Comparison of ENCODE assay signal across 17 cellular contexts in the genomic region with DNA sequence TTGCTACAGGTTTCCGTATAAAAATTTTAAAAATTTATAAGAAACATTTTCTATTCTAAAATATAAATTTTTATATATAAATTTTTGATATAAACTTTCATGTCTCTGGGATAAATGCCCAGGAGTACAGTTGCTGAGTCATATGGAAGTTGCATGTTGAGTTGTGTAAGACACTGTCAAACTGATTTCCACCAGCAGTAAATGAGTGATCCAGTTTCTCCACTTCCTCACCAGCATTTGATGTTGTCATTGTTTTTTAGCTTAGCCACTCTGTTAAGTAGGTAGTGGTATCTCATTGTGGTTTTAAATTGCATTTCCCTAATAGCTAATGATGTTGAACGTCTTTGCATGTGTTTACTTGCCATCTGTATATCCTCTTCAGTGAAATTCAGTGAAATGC.
DNase-seq lines count a peak whose midpoint lies in the region; ATAC-seq and TF ChIP-seq lines count a peak whose summit lies in the region.
"Had no signal": no experiment of that assay in that cellular context is flagged by ENCODE, and none has a peak within 500 bp of the region (broad histone marks: within the 10 kb centered on the region; RNA-seq: fewer than 3 reads in every experiment).

No MANE protein-coding gene starts in this region.

- no peak for ATAC-seq in upper lobe of left lung (ENCODE audit: low FRiP score in 2 of 2)
- ATAC-seq: activated CD8-positive, alpha-beta T cell treated with anti-CD3 and anti-CD28 coated beads, Interleukin-2, amount 10 ng/mL, durations not matched to agents 7 days and 5 days; stimulated activated naive CD8-positive, alpha-beta T cell treated with anti-CD3 and anti-CD28 coated beads, Interleukin-15, Interleukin-2, amounts not matched to agents 100 U/mL and 50 U/mL, for 24 hours; T-helper 17 cell had no signal

- no peaks in the 10 kb centered on the region for H3K27me3 ChIP-seq in upper lobe of left lung

- H3K4me3 ChIP-seq in fibroblast of the aortic adventitia (ENCODE audit: low read depth, low read length) (no peak overlapping the region), upper lobe of left lung (no peak overlapping the region)

- H3K36me3 ChIP-seq in upper lobe of left lung, result no peaks in the 10 kb centered on the region

- TF ChIP-seq EP300 in upper lobe of left lung (IDR thresholded peaks at IDR 0.05), result no peak

- TF ChIP-seq POLR2A in upper lobe of left lung (IDR thresholded peaks at IDR 0.05), result no peak

- 55 to 58% methylated on average over 2 of the region's 2 CpGs for WGBS in upper lobe of left lung, 2 donors

- no peaks in the 10 kb centered on the region for H3K9me3 ChIP-seq in upper lobe of left lung

- DNase-seq in AG09319 (ENCODE audit: extremely low read depth, low read depth) (peak; percentile 49), HS-5 (ENCODE audit: low read depth) (peak; percentile 24), SKM-1 (lab: John Stamatoyannopoulos, UW; ENCODE audit: unreplicated experiment) (peak; percentile 52), fibroblast of the aortic adventitia (ENCODE audit: low read depth) (peak; percentile 77), DMS53 (lab: John Stamatoyannopoulos, UW) (no peak), upper lobe of left lung (no peak), NCI-H1417 (lab: John Stamatoyannopoulos, UW) (no peak), NCI-H2196 (lab: John Stamatoyannopoulos, UW; ENCODE audit: unreplicated experiment) (no peak)
- DNase-seq: activated CD8-positive, alpha-beta T cell treated with anti-CD3 and anti-CD28 coated beads, Interleukin-2, amount 10 ng/mL, durations not matched to agents 7 days and 5 days; CD4-positive, CD25-positive, alpha-beta regulatory T cell; hippocampal formation; NCI-H1436 treated with DMSO at 0.1 percent for 48 hours; NK-92 treated with Interleukin-12 subunit alpha and Interleukin-12 subunit beta, amount 100 ng/mL, for 24 hours; stimulated activated CD4-positive, alpha-beta T cell treated with anti-CD3 and anti-CD28 coated beads, Interleukin-2, amount 100 ng/mL, for 48 hours; stimulated activated naive CD8-positive, alpha-beta T cell treated with anti-CD3 and anti-CD28 coated beads, Interleukin-15, Interleukin-2, amounts not matched to agents 100 U/mL and 50 U/mL, for 24 hours; T-helper 17 cell had no signal

- TF ChIP-seq CTCF in AG09319 (IDR thresholded peaks at IDR 0.05; ENCODE audit: low read depth, low read length) (no peak), fibroblast of the aortic adventitia (IDR thresholded peaks at IDR 0.05; ENCODE audit: insufficient read depth, low read length) (no peak), upper lobe of left lung (IDR thresholded peaks at IDR 0.05) (no peak)

- no peak overlapping the region for H3K27ac ChIP-seq in upper lobe of left lung
- H3K27ac ChIP-seq: parathyroid adenoma had no signal

- no peaks in the 10 kb centered on the region for H3K4me1 ChIP-seq in upper lobe of left lung
- H3K4me1 ChIP-seq: parathyroid adenoma had no signal

Comparison
In these comparisons a context has a peak if more than half of its experiments do, and no peak if none do; other contexts are left out.
1. DNase-seq: peak in AG09319 (single experiment), HS-5 (single experiment), SKM-1 (single experiment) and fibroblast of the aortic adventitia (single experiment); none in DMS53 (single experiment), upper lobe of left lung (0 of 2), NCI-H1417 (0 of 3) and NCI-H2196 (single experiment).